In the genomic region with DNA sequence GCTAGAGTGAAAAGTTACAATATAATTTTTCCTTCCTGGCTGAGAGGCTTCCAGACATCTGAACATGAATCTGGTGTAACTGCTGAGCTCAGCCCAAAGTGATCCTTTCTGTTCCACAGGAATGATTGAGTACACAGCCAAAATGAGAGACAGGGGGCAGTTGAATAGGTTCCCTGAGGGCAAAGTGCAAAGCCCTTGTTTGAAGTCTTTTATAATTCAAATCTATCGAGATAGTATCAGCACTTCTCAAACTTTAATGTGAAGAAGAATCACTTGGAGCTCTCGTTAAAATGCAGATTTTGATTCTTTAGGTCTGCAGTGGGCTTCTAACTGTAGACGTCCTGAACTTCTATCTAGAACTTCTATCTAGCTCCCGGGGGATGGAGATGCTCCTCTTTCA, we compare ENCODE assay signal across 1 cellular context.
TF ChIP-seq lines count a peak whose summit lies in the region.

No MANE protein-coding gene starts in this region.

TF ChIP-seq in GM12878, 131 proteins besides CTCF, POLR2A, EP300 and RAD21:
- TF ChIP-seq TARDBP (IDR thresholded peaks at IDR 0.05; ENCODE audit: borderline replicate concordance) (no peak), MTA2 (IDR thresholded peaks at IDR 0.05; ENCODE audit: low read depth) (no peak), STAT3 (IDR thresholded peaks at IDR 0.05; ENCODE audit: low read depth, low read length) (no peak), LARP7 (IDR thresholded peaks at IDR 0.05) (no peak), MTA3 (IDR thresholded peaks at IDR 0.05; ENCODE audit: borderline replicate concordance, low read length) (no peak), ZNF622 (IDR thresholded peaks at IDR 0.05) (no peak), KDM1A (IDR thresholded peaks at IDR 0.05; ENCODE audit: borderline replicate concordance) (no peak), FOXM1 (IDR thresholded peaks at IDR 0.05; ENCODE audit: low read depth, low read length) (no peak), PML (IDR thresholded peaks at IDR 0.05; ENCODE audit: low read length) (no peak), NRF1 (conservative IDR thresholded peaks at IDR 0.05; ENCODE audit: low read depth, low read length) (no peak), CHD2 (IDR thresholded peaks at IDR 0.05; ENCODE audit: borderline replicate concordance, low read depth, low read length) (no peak)
- TF ChIP-seq, protein P1, sequence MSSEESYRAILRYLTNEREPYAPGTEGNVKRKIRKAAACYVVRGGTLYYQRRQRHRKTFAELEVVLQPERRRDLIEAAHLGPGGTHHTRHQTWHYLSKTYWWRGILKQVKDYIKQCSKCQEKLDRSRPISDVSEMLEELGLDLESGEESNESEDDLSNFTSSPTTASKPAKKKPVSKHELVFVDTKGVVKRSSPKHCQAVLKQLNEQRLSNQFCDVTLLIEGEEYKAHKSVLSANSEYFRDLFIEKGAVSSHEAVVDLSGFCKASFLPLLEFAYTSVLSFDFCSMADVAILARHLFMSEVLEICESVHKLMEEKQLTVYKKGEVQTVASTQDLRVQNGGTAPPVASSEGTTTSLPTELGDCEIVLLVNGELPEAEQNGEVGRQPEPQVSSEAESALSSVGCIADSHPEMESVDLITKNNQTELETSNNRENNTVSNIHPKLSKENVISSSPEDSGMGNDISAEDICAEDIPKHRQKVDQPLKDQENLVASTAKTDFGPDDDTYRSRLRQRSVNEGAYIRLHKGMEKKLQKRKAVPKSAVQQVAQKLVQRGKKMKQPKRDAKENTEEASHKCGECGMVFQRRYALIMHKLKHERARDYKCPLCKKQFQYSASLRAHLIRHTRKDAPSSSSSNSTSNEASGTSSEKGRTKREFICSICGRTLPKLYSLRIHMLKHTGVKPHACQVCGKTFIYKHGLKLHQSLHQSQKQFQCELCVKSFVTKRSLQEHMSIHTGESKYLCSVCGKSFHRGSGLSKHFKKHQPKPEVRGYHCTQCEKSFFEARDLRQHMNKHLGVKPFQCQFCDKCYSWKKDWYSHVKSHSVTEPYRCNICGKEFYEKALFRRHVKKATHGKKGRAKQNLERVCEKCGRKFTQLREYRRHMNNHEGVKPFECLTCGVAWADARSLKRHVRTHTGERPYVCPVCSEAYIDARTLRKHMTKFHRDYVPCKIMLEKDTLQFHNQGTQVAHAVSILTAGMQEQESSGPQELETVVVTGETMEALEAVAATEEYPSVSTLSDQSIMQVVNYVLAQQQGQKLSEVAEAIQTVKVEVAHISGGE (CRISPR knock-in tag; IDR thresholded peaks at IDR 0.05), result no peak
- TF ChIP-seq, protein P2, sequence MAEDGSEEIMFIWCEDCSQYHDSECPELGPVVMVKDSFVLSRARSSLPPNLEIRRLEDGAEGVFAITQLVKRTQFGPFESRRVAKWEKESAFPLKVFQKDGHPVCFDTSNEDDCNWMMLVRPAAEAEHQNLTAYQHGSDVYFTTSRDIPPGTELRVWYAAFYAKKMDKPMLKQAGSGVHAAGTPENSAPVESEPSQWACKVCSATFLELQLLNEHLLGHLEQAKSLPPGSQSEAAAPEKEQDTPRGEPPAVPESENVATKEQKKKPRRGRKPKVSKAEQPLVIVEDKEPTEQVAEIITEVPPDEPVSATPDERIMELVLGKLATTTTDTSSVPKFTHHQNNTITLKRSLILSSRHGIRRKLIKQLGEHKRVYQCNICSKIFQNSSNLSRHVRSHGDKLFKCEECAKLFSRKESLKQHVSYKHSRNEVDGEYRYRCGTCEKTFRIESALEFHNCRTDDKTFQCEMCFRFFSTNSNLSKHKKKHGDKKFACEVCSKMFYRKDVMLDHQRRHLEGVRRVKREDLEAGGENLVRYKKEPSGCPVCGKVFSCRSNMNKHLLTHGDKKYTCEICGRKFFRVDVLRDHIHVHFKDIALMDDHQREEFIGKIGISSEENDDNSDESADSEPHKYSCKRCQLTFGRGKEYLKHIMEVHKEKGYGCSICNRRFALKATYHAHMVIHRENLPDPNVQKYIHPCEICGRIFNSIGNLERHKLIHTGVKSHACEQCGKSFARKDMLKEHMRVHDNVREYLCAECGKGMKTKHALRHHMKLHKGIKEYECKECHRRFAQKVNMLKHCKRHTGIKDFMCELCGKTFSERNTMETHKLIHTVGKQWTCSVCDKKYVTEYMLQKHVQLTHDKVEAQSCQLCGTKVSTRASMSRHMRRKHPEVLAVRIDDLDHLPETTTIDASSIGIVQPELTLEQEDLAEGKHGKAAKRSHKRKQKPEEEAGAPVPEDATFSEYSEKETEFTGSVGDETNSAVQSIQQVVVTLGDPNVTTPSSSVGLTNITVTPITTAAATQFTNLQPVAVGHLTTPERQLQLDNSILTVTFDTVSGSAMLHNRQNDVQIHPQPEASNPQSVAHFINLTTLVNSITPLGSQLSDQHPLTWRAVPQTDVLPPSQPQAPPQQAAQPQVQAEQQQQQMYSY (CRISPR knock-in tag; IDR thresholded peaks at IDR 0.05), result no peak
